Comparison of ENCODE assay signal across 30 cellular contexts in the genomic region with DNA sequence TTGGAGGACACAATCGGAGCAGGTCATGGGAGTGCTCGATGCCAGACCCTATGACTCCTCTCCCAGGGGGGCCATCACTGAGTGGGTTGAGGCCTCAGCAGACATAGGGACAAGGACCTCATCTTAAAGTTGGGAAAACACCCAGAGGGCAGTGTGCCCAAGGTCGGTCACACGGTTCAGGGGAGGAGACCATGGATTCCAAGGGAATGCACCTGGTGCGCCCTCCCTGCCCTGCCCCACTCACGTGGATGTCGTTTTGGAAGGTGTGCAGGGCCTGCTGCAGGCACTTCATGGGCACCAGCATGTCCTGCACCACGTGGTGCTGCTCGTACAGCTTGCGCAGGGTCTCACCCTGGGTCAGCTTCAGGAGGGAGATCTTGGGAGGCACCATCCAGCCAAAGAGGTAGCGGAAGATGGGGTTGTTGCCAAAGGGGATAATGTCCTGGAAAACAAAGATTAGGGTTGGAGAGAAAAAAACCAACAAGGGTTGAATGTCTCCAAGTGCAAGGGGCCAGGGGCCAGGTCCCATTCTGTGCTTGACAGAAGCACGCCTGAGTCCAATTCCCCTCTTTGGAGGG. TPM values are rescaled to one million over a fixed set of nuclear protein-coding genes. Genes with fewer than 3 reads are reported as not detected.
A peak's percentile ranks its signal among the peaks of the same experiment; 100 is the strongest.
DNase-seq lines count a peak whose midpoint lies in the region; ATAC-seq, FAIRE-seq and TF ChIP-seq lines count a peak whose summit lies in the region.
"Had no signal": no experiment of that assay in that cellular context is flagged by ENCODE, and none has a peak within 500 bp of the region (broad histone marks: within the 10 kb centered on the region; RNA-seq: fewer than 3 reads in every experiment).

No MANE protein-coding gene starts in this region.

- TF ChIP-seq RAD21 in IMR-90 (IDR thresholded peaks at IDR 0.05; ENCODE audit: low read length) (no peak), HepG2 (CRISPR knock-in tag; IDR thresholded peaks at IDR 0.05) (no peak)

- H4K5ac ChIP-seq in IMR-90 (ENCODE audit: low read depth, low read length) = no peak overlapping the region

- H3K27me3 Mint-ChIP-seq in chondrocyte (ENCODE audit: low read depth) = no peaks in the 10 kb centered on the region
- H3K27me3 Mint-ChIP-seq: CD4-positive, CD25-positive, alpha-beta regulatory T cell; IgD-negative memory B cell had no signal

- CTCF ChIA-PET in IMR-90 (lab: Yijun Ruan, JAX) (no interaction called here), HepG2 (lab: Yijun Ruan, JAX; ENCODE audit: low intra/inter-chr PET ratio, low total read pairs) (no interaction called here)

- DNase-seq in IMR-90 (no peak), chondrocyte (ENCODE audit: low spot score) (peak; percentile 51), HepG2 (ENCODE audit: low spot score) (no peak), sigmoid colon (peak; percentile 35), hepatocyte (ENCODE audit: low spot score) (no peak)
- DNase-seq: 8988T; ACHN; CD4-positive, CD25-positive, alpha-beta regulatory T cell; DMS53; NCI-H1048; NCI-H1417; NCI-H1694; NCI-H2029 treated with DMSO at 0.1 percent for 48 hours; NCI-H526 treated with DMSO at 0.1 percent for 48 hours; PC-9; SHP77 had no signal

- FAIRE-seq in HepG2 (lab: Jason Lieb, UNC) = no peak
- FAIRE-seq: D721Med, GM18507 had no signal

- intact Hi-C loops in IMR-90 (cut with micrococcal nuclease) (no loop called here), HepG2 (cut with micrococcal nuclease; ENCODE audit: unreplicated experiment) (no loop called here), sigmoid colon (cut with DNase I) (no loop called here)

- no peak overlapping the region for H2AK9ac ChIP-seq in IMR-90 (replicated peaks; ENCODE audit: low read depth, low read length, poor library complexity)

- H3K4me2 ChIP-seq in IMR-90 (ENCODE audit: low read depth, low read length) = no peak overlapping the region
- no peak overlapping the region for H3K4me2 ChIP-seq in HepG2 (ENCODE audit: low read depth, low read length)
- H3K4me2 ChIP-seq in hepatocyte = no peak overlapping the region
- H3K4me2 ChIP-seq: GM23338, PC-9 had no signal

- H3K27ac Mint-ChIP-seq in chondrocyte (ENCODE audit: unreplicated experiment) = no peak overlapping the region
- H3K27ac Mint-ChIP-seq: CD4-positive, CD25-positive, alpha-beta regulatory T cell; GM23338; HFFc6; IgD-negative memory B cell had no signal

- no peak overlapping the region for H2BK5ac ChIP-seq in IMR-90 (ENCODE audit: low read depth, low read length, poor library complexity, severe bottlenecking)

- peak overlapping the region; percentile 13; the same call in 1 of the 2 replicates for H2BK120ac ChIP-seq in IMR-90 (ENCODE audit: low read depth, low read length)

- in situ Hi-C loops in IMR-90 (cut with MboI; ENCODE audit: low sequenced_read_pairs) (no loop called here), HepG2 (cut with HindIII; ENCODE audit: extremely low pct_ligation_motif_present, low pct_unique_long_range_greater_than_20kb) (no loop called here)

- peaks cover 49% of the 10 kb centered on the region for H3K9me1 ChIP-seq in IMR-90 (ENCODE audit: insufficient read depth, low read length)

- no peak overlapping the region for H3K56ac ChIP-seq in IMR-90 (ENCODE audit: extremely low read depth, insufficient read depth, low read length)

- no peak overlapping the region for H3K23ac ChIP-seq in IMR-90 (ENCODE audit: low read depth, low read length)

- no peaks in the 10 kb centered on the region for H3K9me2 ChIP-seq in hepatocyte (replicated peaks; ENCODE audit: insufficient read depth)

- H3K4me3 ChIP-seq in IMR-90 (ENCODE audit: insufficient read depth, low read depth, low read length) (no peak overlapping the region), HepG2 (replicated peaks in 1 of 3; ENCODE audit: insufficient read depth in 1 of 3, low read depth in 2 of 3, low read length in 3 of 3) (no peak overlapping the region), sigmoid colon (no peak overlapping the region), hepatocyte (no peak overlapping the region)
- H3K4me3 ChIP-seq: GM23338, HAP-1, PC-9 had no signal

- TF ChIP-seq EP300 in HepG2 (IDR thresholded peaks at IDR 0.05; ENCODE audit: low read depth in 2 of 2, low read length in 2 of 2) (no peak), HepG2 (CRISPR knock-in tag; IDR thresholded peaks at IDR 0.05; ENCODE audit: borderline replicate concordance) (no peak), sigmoid colon (IDR thresholded peaks at IDR 0.05) (no peak)

- H3K4me1 Mint-ChIP-seq in chondrocyte (ENCODE audit: low read depth) = peaks cover 22% of the 10 kb centered on the region
- H3K4me1 Mint-ChIP-seq: CD4-positive, CD25-positive, alpha-beta regulatory T cell had no signal

- H3K4me3 Mint-ChIP-seq in chondrocyte (ENCODE audit: unreplicated experiment) = no peak overlapping the region
- H3K4me3 Mint-ChIP-seq: CD4-positive, CD25-positive, alpha-beta regulatory T cell; GM23338; HFFc6; IgD-negative memory B cell had no signal

- H2BK15ac ChIP-seq in IMR-90 (ENCODE audit: low read depth, low read length) = no peak overlapping the region

- H3K9me3 Mint-ChIP-seq in chondrocyte (ENCODE audit: low read depth) = no peaks in the 10 kb centered on the region
- H3K9me3 Mint-ChIP-seq: CD4-positive, CD25-positive, alpha-beta regulatory T cell; GM23338; HFFc6; IgD-negative memory B cell had no signal

- H3K4me1 ChIP-seq in IMR-90 (ENCODE audit: control insufficient read depth, insufficient read depth, low read length) (peaks cover 29% of the 10 kb centered on the region), HepG2 (ENCODE audit: insufficient read depth, low read length) (peaks cover 32% of the 10 kb centered on the region), sigmoid colon (no peaks in the 10 kb centered on the region), hepatocyte (ENCODE audit: insufficient read depth) (no peaks in the 10 kb centered on the region)
- H3K4me1 ChIP-seq: HAP-1 had no signal

- 0 out of 2 replicates have a peak overlapping the region, but pooled peaks have one; percentile 40 for H3K4ac ChIP-seq in IMR-90 (ENCODE audit: low read depth, low read length)

- TF ChIP-seq POLR2A in IMR-90 (IDR thresholded peaks at IDR 0.05; ENCODE audit: low read depth, low read length) = no peak
- TF ChIP-seq POLR2A in HepG2 (IDR thresholded peaks at IDR 0.05; ENCODE audit: insufficient read depth in 1 of 2, low read depth in 2 of 2, low read length in 2 of 2) = no peak
- TF ChIP-seq POLR2A in sigmoid colon (IDR thresholded peaks at IDR 0.05) = no peak

- POLR2A ChIA-PET in IMR-90 (lab: Charles Lee; ENCODE audit: unreplicated experiment) (no interaction called here), HepG2 (lab: Yijun Ruan, JAX) (interaction anchor here (1.0 to 2.5 kb wide), 4 partner anchors 12 to 33 kb away, joined by 3 to 8 read pairs (median 4); a partner anchor contains a TSS)

- H3K79me2 ChIP-seq in HepG2 (ENCODE audit: insufficient read depth, low read length) (peaks cover 16% of the 10 kb centered on the region), hepatocyte (no peaks in the 10 kb centered on the region)

- TF ChIP-seq CTCF in IMR-90 (conservative IDR thresholded peaks at IDR 0.05; ENCODE audit: low read depth, low read length) = no peak
- TF ChIP-seq CTCF in chondrocyte (IDR thresholded peaks at IDR 0.05) = no peak
- no peak for TF ChIP-seq CTCF in HepG2 (CRISPR knock-in tag; IDR thresholded peaks at IDR 0.05)
- no peak for TF ChIP-seq CTCF in sigmoid colon (IDR thresholded peaks at IDR 0.05)
- no peak for TF ChIP-seq CTCF in hepatocyte (IDR thresholded peaks at IDR 0.05; ENCODE audit: poor library complexity)

- no peak overlapping the region for H3K27ac ChIP-seq in IMR-90 (ENCODE audit: insufficient read depth, low read length)
- H3K27ac ChIP-seq in HepG2 (ENCODE audit: extremely low read length, insufficient read depth, low read length) = no peak overlapping the region
- no peak overlapping the region for H3K27ac ChIP-seq in sigmoid colon
- no peak overlapping the region for H3K27ac ChIP-seq in hepatocyte
- H3K27ac ChIP-seq: PC-9 had no signal

- H3K9ac ChIP-seq in IMR-90 (ENCODE audit: low read depth, low read length) (no peak overlapping the region), HepG2 (ENCODE audit: insufficient read depth, low read depth, low read length) (no peak overlapping the region)

- H3K18ac ChIP-seq in IMR-90 (ENCODE audit: low read depth, low read length) = no peak overlapping the region

- H2AFZ ChIP-seq in IMR-90 (replicated peaks; ENCODE audit: low read length, poor library complexity) (no peak overlapping the region), HepG2 (ENCODE audit: low read length) (no peak overlapping the region), hepatocyte (no peak overlapping the region)
- H2AFZ ChIP-seq: GM23338, PC-9 had no signal

- 96% methylated on average over 9 of the region's 12 CpGs; no CpG with 5 or more reads in 1 of the 2 experiments for WGBS in IMR-90 (ENCODE audit: extremely low coverage in 2 of 2, insufficient read length in 1 of 2), 2 experiments
- over 99% methylated on average over 10 of the region's 12 CpGs for WGBS in HepG2 (ENCODE audit: low lambda C conversion rate)
- WGBS in sigmoid colon, 2 donors = 88 to 95% methylated on average over 12 of the region's 12 CpGs
- 97% methylated on average over 12 of the region's 12 CpGs for WGBS in hepatocyte (ENCODE audit: low lambda C conversion rate, missing lambda C conversion rate)

- peaks cover 0 to 28% of the 10 kb centered on the region in 2 experiments; a peak in 2 of 4 replicates for H3K79me1 ChIP-seq in IMR-90 (ENCODE audit: low read depth in 1 of 2, low read length in 2 of 2)

- peak overlapping the region; percentile 27; the same call in 1 of the 2 replicates for H2AK5ac ChIP-seq in IMR-90 (ENCODE audit: low read depth, low read length)

- H3K27me3 ChIP-seq in IMR-90 (ENCODE audit: control insufficient read depth, insufficient read depth, low read length) (no peaks in the 10 kb centered on the region), HepG2 (ENCODE audit: control insufficient read depth in 1 of 2, insufficient read depth in 2 of 2, low read length in 2 of 2) (no peaks in the 10 kb centered on the region), sigmoid colon (no peaks in the 10 kb centered on the region), hepatocyte (no peaks in the 10 kb centered on the region)

- no peak overlapping the region for H4K91ac ChIP-seq in IMR-90 (ENCODE audit: insufficient read depth, low read depth, low read length)

- no peak overlapping the region for H2BK20ac ChIP-seq in IMR-90 (ENCODE audit: low read depth, low read length)

- no peak overlapping the region for H4K8ac ChIP-seq in IMR-90 (ENCODE audit: low read depth in 2 of 2, low read length in 2 of 2)

- peaks cover 43% of the 10 kb centered on the region for H3K36me3 Mint-ChIP-seq in chondrocyte (ENCODE audit: low read depth)

- ATAC-seq in IMR-90 (ENCODE audit: low read depth) = no peak
- peak; percentile 1; the same call in 1 of the 3 replicates for ATAC-seq in HepG2
- ATAC-seq in HG03460 (IDR thresholded peaks at IDR 0.05; ENCODE audit: unreplicated experiment) = no peak
- ATAC-seq in HG02885 (IDR thresholded peaks at IDR 0.05; ENCODE audit: poor library complexity, unreplicated experiment) = no peak
- ATAC-seq: GM23338 had no signal

- dilution Hi-C loops in IMR-90 (cut with HindIII; ENCODE audit: low sequenced_read_pairs, unreplicated experiment) = no loop called here

- H3K9me3 ChIP-seq in IMR-90 (ENCODE audit: control insufficient read depth, insufficient read depth, low read length) = no peaks in the 10 kb centered on the region
- no peaks in the 10 kb centered on the region for H3K9me3 ChIP-seq in HepG2 (ENCODE audit: low read length)
- no peaks in the 10 kb centered on the region for H3K9me3 ChIP-seq in sigmoid colon
- no peaks in the 10 kb centered on the region for H3K9me3 ChIP-seq in hepatocyte (ENCODE audit: low read depth)
- H3K9me3 ChIP-seq: HAP-1 had no signal

- H3K14ac ChIP-seq in IMR-90 (replicated peaks; ENCODE audit: low read depth, low read length) = no peak overlapping the region

- no peaks in the 10 kb centered on the region; the same call in 1 of the 2 replicates for H3K36me3 ChIP-seq in IMR-90 (ENCODE audit: control insufficient read depth, insufficient read depth, low read length)
- H3K36me3 ChIP-seq in HepG2 (replicated peaks in 1 of 2; ENCODE audit: control insufficient read depth in 1 of 2, insufficient read depth in 2 of 2, low read length in 2 of 2) = peaks cover 70 to 92% of the 10 kb centered on the region in 2 experiments
- H3K36me3 ChIP-seq in sigmoid colon = peaks cover 0 to 7% (median 0%) of the 10 kb centered on the region in 4 donors
- no peaks in the 10 kb centered on the region for H3K36me3 ChIP-seq in hepatocyte (replicated peaks; ENCODE audit: insufficient read depth, low read depth)

- peaks cover 6% of the 10 kb centered on the region; the same call in 1 of the 2 replicates for H4K20me1 ChIP-seq in IMR-90 (ENCODE audit: insufficient read depth, low read length)
- H4K20me1 ChIP-seq in HepG2 (ENCODE audit: insufficient read depth, low read length) = peaks cover 64% of the 10 kb centered on the region
- peaks cover 4% of the 10 kb centered on the region for H4K20me1 ChIP-seq in hepatocyte (ENCODE audit: insufficient read depth, poor library complexity, severe bottlenecking)

- BruUV-seq in IMR-90 (replicated peaks; lab: Mats Ljungman, UMichigan) (no TSS peak), HepG2 (replicated peaks; lab: Mats Ljungman, UMichigan) (no TSS peak)

RNA-seq across cellular contexts. Expression of a gene that starts 33.1 kb away (rescaled TPM):
- total RNA-seq in IMR-90 (2012; rRNA removed) (194 and 206 TPM in 2 replicates), chondrocyte (120 to 129 TPM (median 124 TPM) in 3 replicates), HepG2 (2016; rRNA removed; fragmentation: Illumina TruSeq; extraction: Trizol) (250 and 448 TPM in 2 replicates), sigmoid colon (10 to 100 TPM in 1 of 4 donors, 1 to 10 TPM in 3; 4.4 to 22.1 (median 9.0) TPM), hepatocyte (282 and 297 TPM in 2 replicates)
- polyA plus RNA-seq in IMR-90 (2012; rRNA removed) (117 and 130 TPM in 2 replicates), HepG2 (2011; rRNA removed) (374 and 484 TPM in 2 replicates), sigmoid colon (100 to 1,000 TPM in 1 of 3 donors, 10 to 100 TPM in 2; 12.6 to 194 (median 17.6) TPM), hepatocyte (242 and 318 TPM in 2 replicates)
- 71.2 and 131 TPM in 2 replicates for polyA plus RNA-seq in IMR-90 (2012; cell fraction: cytosol; rRNA removed)
- 33.9 and 115 TPM in 2 replicates for polyA plus RNA-seq in IMR-90 (2012; cell fraction: nucleus; rRNA removed; ENCODE audit: low replicate concordance)
- total RNA-seq in HepG2 (2016; cell fraction: cytosol; rRNA removed; fragmentation: Illumina TruSeq; extraction: Trizol; ENCODE audit: low read depth) = 49.9 and 51.0 TPM in 2 replicates
- total RNA-seq in HepG2 (2016; cell fraction: insoluble cytoplasmic fraction; rRNA removed; fragmentation: Illumina TruSeq; extraction: Trizol) = 228 and 439 TPM in 2 replicates
- 153 and 157 TPM in 2 replicates for total RNA-seq in HepG2 (2016; cell fraction: membrane; rRNA removed; fragmentation: Illumina TruSeq; extraction: Trizol)
- total RNA-seq in HepG2 (2016; cell fraction: nucleus; rRNA removed; fragmentation: Illumina TruSeq; extraction: Trizol) = 410 and 468 TPM in 2 replicates
- polyA plus RNA-seq in HepG2 (2011; cell fraction: cytosol; rRNA removed) = 348 and 453 TPM in 2 replicates
- 376 and 486 TPM in 2 replicates for polyA plus RNA-seq in HepG2 (2011; cell fraction: nucleus; rRNA removed)
- polyA plus RNA-seq in HepG2 (2012) = 453 and 672 TPM in 2 replicates
- 36.9 and 39.3 TPM in 2 replicates for polyA plus RNA-seq in HepG2 (2016; cell fraction: cytosol; fragmentation: Illumina TruSeq; extraction: Trizol; ENCODE audit: low read depth)
- polyA plus RNA-seq in HepG2 (2016; cell fraction: insoluble cytoplasmic fraction; fragmentation: Illumina TruSeq; extraction: Trizol; ENCODE audit: low read depth) = 202 and 215 TPM in 2 replicates
- polyA plus RNA-seq in HepG2 (2016; cell fraction: membrane; fragmentation: Illumina TruSeq; extraction: Trizol; ENCODE audit: low read depth) = 86.7 and 89.8 TPM in 2 replicates
- 516 and 527 TPM in 2 replicates for polyA plus RNA-seq in HepG2 (2016; cell fraction: nucleus; fragmentation: Illumina TruSeq; extraction: Trizol; ENCODE audit: insufficient read depth, low read depth)
- polyA minus RNA-seq in HepG2 (2011; rRNA and poly(A)+ RNA removed; ENCODE audit: low replicate concordance) = 777 and 2,246 TPM in 2 replicates
- 316 and 502 TPM in 2 replicates for polyA minus RNA-seq in HepG2 (2011; cell fraction: cytosol; rRNA and poly(A)+ RNA removed)
- 197 and 218 TPM in 2 replicates for polyA minus RNA-seq in HepG2 (2011; cell fraction: nucleus; rRNA and poly(A)+ RNA removed)

RNA-seq across cellular contexts. Expression of a gene that starts 52.8 kb away (rescaled TPM):
- total RNA-seq in IMR-90 (2012; rRNA removed) = not detected in 2 replicates
- polyA plus RNA-seq in IMR-90 (2012; rRNA removed) = not detected in 2 replicates
- not detected in 2 replicates for polyA plus RNA-seq in IMR-90 (2012; cell fraction: cytosol; rRNA removed)
- not detected in 2 replicates for polyA plus RNA-seq in IMR-90 (2012; cell fraction: nucleus; rRNA removed; ENCODE audit: low replicate concordance)
- not detected in 3 replicates for total RNA-seq in chondrocyte
- total RNA-seq in HepG2 (2016; rRNA removed; fragmentation: Illumina TruSeq; extraction: Trizol) = not detected in 2 replicates
- not detected in 2 replicates for total RNA-seq in HepG2 (2016; cell fraction: cytosol; rRNA removed; fragmentation: Illumina TruSeq; extraction: Trizol; ENCODE audit: low read depth)
- not detected in 2 replicates for total RNA-seq in HepG2 (2016; cell fraction: insoluble cytoplasmic fraction; rRNA removed; fragmentation: Illumina TruSeq; extraction: Trizol)
- not detected in 2 replicates for total RNA-seq in HepG2 (2016; cell fraction: membrane; rRNA removed; fragmentation: Illumina TruSeq; extraction: Trizol)
- total RNA-seq in HepG2 (2016; cell fraction: nucleus; rRNA removed; fragmentation: Illumina TruSeq; extraction: Trizol) = not detected in 2 replicates
- polyA plus RNA-seq in HepG2 (2011; rRNA removed) = not detected in 2 replicates
- polyA plus RNA-seq in HepG2 (2011; cell fraction: cytosol; rRNA removed) = not detected in 2 replicates
- not detected in 2 replicates for polyA plus RNA-seq in HepG2 (2011; cell fraction: nucleus; rRNA removed)
- polyA plus RNA-seq in HepG2 (2012) = not detected in 2 replicates
- not detected in 2 replicates for polyA plus RNA-seq in HepG2 (2016; cell fraction: cytosol; fragmentation: Illumina TruSeq; extraction: Trizol; ENCODE audit: low read depth)
- polyA plus RNA-seq in HepG2 (2016; cell fraction: insoluble cytoplasmic fraction; fragmentation: Illumina TruSeq; extraction: Trizol; ENCODE audit: low read depth) = not detected in 2 replicates
- not detected in 2 replicates for polyA plus RNA-seq in HepG2 (2016; cell fraction: membrane; fragmentation: Illumina TruSeq; extraction: Trizol; ENCODE audit: low read depth)
- polyA plus RNA-seq in HepG2 (2016; cell fraction: nucleus; fragmentation: Illumina TruSeq; extraction: Trizol; ENCODE audit: insufficient read depth, low read depth) = not detected in 2 replicates
- 0.05 TPM in 1 of 2 replicates, not detected in the other for polyA minus RNA-seq in HepG2 (2011; rRNA and poly(A)+ RNA removed; ENCODE audit: low replicate concordance)
- polyA minus RNA-seq in HepG2 (2011; cell fraction: cytosol; rRNA and poly(A)+ RNA removed) = 1.1 TPM in 1 of 2 replicates, not detected in the other
- polyA minus RNA-seq in HepG2 (2011; cell fraction: nucleus; rRNA and poly(A)+ RNA removed) = not detected in 2 replicates
- total RNA-seq in sigmoid colon = 1 to 10 TPM in 2 of 4 donors, under 1 TPM in 2; 0.81 to 1.9 (median 0.95) TPM
- 10 to 100 TPM; 30.4 to 39.1 (median 33.0) TPM for polyA plus RNA-seq in sigmoid colon
- total RNA-seq in hepatocyte = 8.1 and 8.5 TPM in 2 replicates
- 7.8 and 9.0 TPM in 2 replicates for polyA plus RNA-seq in hepatocyte
- total RNA-seq: Daoy, G401, HFFc6, NCI-H460, RPMI7951, SK-MEL-5 had no signal
- polyA plus RNA-seq: BJ had no signal

Comparison
In these comparisons a context has a peak if more than half of its experiments do, and no peak if none do; other contexts are left out.
1. DNase-seq: peak in chondrocyte (single experiment) and sigmoid colon (single experiment); none in IMR-90 (single experiment), HepG2 (single experiment) and hepatocyte (single experiment).